17 cellular contexts compared by ENCODE assay signal in the genomic region with DNA sequence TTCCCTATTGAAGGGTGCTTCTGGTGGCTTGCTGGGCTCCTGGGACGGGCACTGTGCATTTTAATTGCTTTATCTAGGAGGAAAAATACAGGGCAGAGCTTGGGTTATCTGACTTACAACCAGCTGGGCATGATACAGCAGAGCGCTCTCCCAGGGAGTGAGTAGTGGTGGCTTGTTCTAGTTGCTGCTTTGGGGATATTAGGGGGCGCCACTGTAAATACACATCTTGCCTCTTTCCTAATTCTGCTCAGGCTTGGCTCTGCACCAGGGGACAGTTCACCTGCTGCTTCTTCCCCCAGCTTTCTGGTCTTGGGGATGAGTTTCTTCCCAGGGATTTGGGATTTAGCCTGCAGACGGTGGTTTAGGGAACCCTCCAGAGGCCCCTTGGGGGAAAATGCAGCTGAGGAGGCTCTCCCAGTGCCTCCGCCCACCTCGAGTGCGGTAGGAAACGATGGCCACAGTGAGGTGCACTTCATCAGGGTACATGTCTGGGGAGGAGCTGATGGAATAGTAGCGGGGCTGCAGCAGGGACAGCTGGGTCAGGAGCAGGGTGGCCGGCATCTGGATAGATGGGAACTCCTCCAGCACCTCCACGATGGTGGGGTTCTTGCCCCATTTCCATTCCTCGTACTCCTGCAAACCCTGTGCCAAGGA.
"Had no signal": no experiment of that assay in that cellular context is flagged by ENCODE, and none has a peak within 500 bp of the region (broad histone marks: within the 10 kb centered on the region; RNA-seq: fewer than 3 reads in every experiment).

No MANE protein-coding gene starts in this region.

- H3K9me3 ChIP-seq: colonic mucosa, mucosa of descending colon, ovary, testis, tibial nerve, upper lobe of right lung, vagina had no signal

- H3K9me3 Mint-ChIP-seq: naive thymus-derived CD8-positive, alpha-beta T cell; stimulated activated naive CD8-positive, alpha-beta T cell treated with anti-CD3 and anti-CD28 coated beads, Interleukin-15, Interleukin-2, amounts not matched to agents 100 ng/mL and 50 ng/mL, for 24 hours had no signal

- H3K36me3 Mint-ChIP-seq: naive thymus-derived CD8-positive, alpha-beta T cell had no signal

- H3K27ac ChIP-seq: colonic mucosa, foreskin keratinocyte, ovary, testis, tibial nerve, upper lobe of right lung, vagina had no signal

- H3K4me1 Mint-ChIP-seq: naive thymus-derived CD8-positive, alpha-beta T cell had no signal

- H3K36me3 ChIP-seq: colonic mucosa, ovary, tibial nerve, upper lobe of right lung, vagina had no signal

- H3K27ac Mint-ChIP-seq: stimulated activated naive CD8-positive, alpha-beta T cell treated with anti-CD3 and anti-CD28 coated beads, Interleukin-15, Interleukin-2, amounts not matched to agents 100 ng/mL and 50 ng/mL, for 24 hours had no signal

- H3K4me3 Mint-ChIP-seq: naive thymus-derived CD8-positive, alpha-beta T cell; stimulated activated naive CD8-positive, alpha-beta T cell treated with anti-CD3 and anti-CD28 coated beads, Interleukin-15, Interleukin-2, amounts not matched to agents 100 ng/mL and 50 ng/mL, for 24 hours had no signal

- DNase-seq: colonic mucosa; dermis blood vessel endothelial cell; erythroblast; foreskin keratinocyte; kidney glomerular epithelial cell; mucosa of descending colon; naive thymus-derived CD8-positive, alpha-beta T cell; nucleus accumbens; ovary; right cardiac atrium; small intestine; stimulated activated CD4-positive, alpha-beta T cell treated with anti-CD3 and anti-CD28 coated beads, Interleukin-12 subunit alpha, Interleukin-12 subunit beta, amount 100 ng/mL, for 4 hours; testis; upper lobe of right lung had no signal

- H3K4me1 ChIP-seq: colonic mucosa, foreskin keratinocyte, testis, tibial nerve, upper lobe of right lung, vagina had no signal

- ATAC-seq: foreskin keratinocyte; mucosa of descending colon; naive thymus-derived CD8-positive, alpha-beta T cell; right cardiac atrium; upper lobe of right lung had no signal

- H3K27me3 ChIP-seq: colonic mucosa, foreskin keratinocyte, ovary, testis, tibial nerve, vagina had no signal

- H3K4me3 ChIP-seq: colonic mucosa, mucosa of descending colon, ovary, testis, tibial nerve, upper lobe of right lung, vagina had no signal
